In genomic region chr7:116713500-116713899, GRCh38 we compare ENCODE assay signal across 18 cellular contexts.
"Had no signal": no experiment of that assay in that cellular context is flagged by ENCODE, and none has a peak within 500 bp of the region (broad histone marks: within the 10 kb centered on the region; RNA-seq: fewer than 3 reads in every experiment).

No MANE protein-coding gene starts in this region.

- H3K27me3 ChIP-seq: ascending aorta, esophagus muscularis mucosa, tibial nerve had no signal

- ATAC-seq: activated T-cell treated with anti-CD3 and anti-CD28 coated beads, Interleukin-2, amount 50 U/mL, for 72 hours; left lobe of liver; stimulated activated naive CD8-positive, alpha-beta T cell treated with anti-CD3 and anti-CD28 coated beads, Interleukin-15, Interleukin-2, amounts not matched to agents 100 U/mL and 50 U/mL, for 24 hours had no signal

- H3K4me1 ChIP-seq: ascending aorta had no signal

- DNase-seq: activated CD4-positive, alpha-beta T cell treated with anti-CD3 and anti-CD28 coated beads for 1 hour; activated CD8-positive, alpha-beta memory T cell treated with anti-CD3 and anti-CD28 coated beads for 24 hours; activated CD8-positive, alpha-beta memory T cell treated with anti-CD3 and anti-CD28 coated beads, Interleukin-2, amount 50 U/mL, for 48 hours; activated gamma-delta T cell; activated T-cell treated with anti-CD3 and anti-CD28 coated beads, Interleukin-2, amount 50 U/mL, for 72 hours; effector CD8-positive, alpha-beta T cell; hypothalamus; islet precursor cell; midbrain; stimulated activated naive CD8-positive, alpha-beta T cell treated with anti-CD3 and anti-CD28 coated beads, Interleukin-15, Interleukin-2, amounts not matched to agents 100 U/mL and 50 U/mL, for 24 hours; substantia nigra; T-helper 2 cell; WERI-Rb-1 had no signal

- H3K27ac ChIP-seq: ascending aorta, esophagus muscularis mucosa, tibial nerve, WERI-Rb-1 had no signal

- H3K4me3 ChIP-seq: ascending aorta, esophagus muscularis mucosa, lung, tibial nerve had no signal

- H3K36me3 ChIP-seq: ascending aorta, esophagus muscularis mucosa, tibial nerve, WERI-Rb-1 had no signal

- H3K9me3 ChIP-seq: ascending aorta, esophagus muscularis mucosa, tibial nerve had no signal
